8 cellular contexts compared by ENCODE assay signal in genomic region chr10:74150151-74151056, GRCh38. TPM values are rescaled to one million over a fixed set of nuclear protein-coding genes. Genes with fewer than 3 reads are reported as not detected.
DNase-seq lines count a peak whose midpoint lies in the region; ATAC-seq and TF ChIP-seq lines count a peak whose summit lies in the region.

A gene with protein sequence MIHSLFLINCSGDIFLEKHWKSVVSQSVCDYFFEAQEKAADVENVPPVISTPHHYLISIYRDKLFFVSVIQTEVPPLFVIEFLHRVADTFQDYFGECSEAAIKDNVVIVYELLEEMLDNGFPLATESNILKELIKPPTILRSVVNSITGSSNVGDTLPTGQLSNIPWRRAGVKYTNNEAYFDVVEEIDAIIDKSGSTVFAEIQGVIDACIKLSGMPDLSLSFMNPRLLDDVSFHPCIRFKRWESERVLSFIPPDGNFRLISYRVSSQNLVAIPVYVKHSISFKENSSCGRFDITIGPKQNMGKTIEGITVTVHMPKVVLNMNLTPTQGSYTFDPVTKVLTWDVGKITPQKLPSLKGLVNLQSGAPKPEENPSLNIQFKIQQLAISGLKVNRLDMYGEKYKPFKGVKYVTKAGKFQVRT (minus strand): TSS chr10:74150828. CDS start chr10:74138379, 12,449 bp downstream.

- intact Hi-C loops in left cardiac atrium (cut with DNase I), result loop anchor here in 1 of 2 donors (10.0 kb wide), 1 partner anchor 64 kb away; no protein-coding TSS in a partner anchor
- intact Hi-C loops in vagina (cut with DNase I), result loop anchor here (1.0 kb wide), 1 partner anchor 25 kb away; no protein-coding TSS in a partner anchor

- H3K27me3 ChIP-seq in rectal smooth muscle tissue (ENCODE audit: control insufficient read depth, insufficient read depth, low read length) (no peaks in the 10 kb centered on the region), vagina (no peaks in the 10 kb centered on the region)

- H3K27ac ChIP-seq in rectal smooth muscle tissue (ENCODE audit: low read depth, low read length), result peak within 1 kb of the TSS; percentile 84
- peak within 1 kb of the TSS; percentile 82 for H3K27ac ChIP-seq in vagina

- no peaks in the 10 kb centered on the region for H3K9me3 ChIP-seq in vagina

- H3K36me3 Mint-ChIP-seq in activated naive CD8-positive, alpha-beta T cell, result peaks cover 13% of the 10 kb centered on the region

- H3K27me3 Mint-ChIP-seq in activated naive CD8-positive, alpha-beta T cell, result no peaks in the 10 kb centered on the region

- no peaks in the 10 kb centered on the region for H3K36me3 ChIP-seq in rectal smooth muscle tissue (ENCODE audit: control insufficient read depth, insufficient read depth, low read length)
- H3K36me3 ChIP-seq in vagina, result no peaks in the 10 kb centered on the region

- H3K27ac Mint-ChIP-seq in activated naive CD8-positive, alpha-beta T cell, result peak within 1 kb of the TSS; percentile 78

- no peaks in the 10 kb centered on the region for H3K9me3 Mint-ChIP-seq in activated naive CD8-positive, alpha-beta T cell (ENCODE audit: low read depth)

- H3K4me1 ChIP-seq in rectal smooth muscle tissue (ENCODE audit: control insufficient read depth, insufficient read depth, low read length) (peaks cover 25% of the 10 kb centered on the region), vagina (peaks cover 57% of the 10 kb centered on the region)

- H3K4me3 Mint-ChIP-seq in activated naive CD8-positive, alpha-beta T cell, result no peak within 1 kb of the TSS

- ATAC-seq in SK-N-SH treated with all-trans-retinoic acid at 6 μM for 48 hours (peak; percentile 69), left cardiac atrium (peak; percentile 67 to 75)

- peak within 1 kb of the TSS; percentile 96 for H3K4me3 ChIP-seq in rectal smooth muscle tissue (ENCODE audit: low read length)
- H3K4me3 ChIP-seq in vagina, result peak within 1 kb of the TSS; percentile 68 to 88

- DNase-seq in DMS114 treated with DMSO at 0.1 percent for 48 hours (lab: John Stamatoyannopoulos, UW; ENCODE audit: unreplicated experiment) (peak; percentile 46), GM20000 (ENCODE audit: low spot score) (peak; percentile 85), HT-29 (ENCODE audit: low spot score) (no peak), left cardiac atrium (peak; percentile 88), vagina (ENCODE audit: extremely low spot score in 2 of 2) (peak in 1 of 2 donors; percentile 90)

- no peak for TF ChIP-seq POLR2A in vagina (IDR thresholded peaks at IDR 0.05)

- H3K4me1 Mint-ChIP-seq in activated naive CD8-positive, alpha-beta T cell (ENCODE audit: low read depth), result peaks cover 46% of the 10 kb centered on the region

- TF ChIP-seq CTCF in GM20000 (IDR thresholded peaks at IDR 0.05; ENCODE audit: extremely low read depth, missing control alignments) (no peak), vagina (IDR thresholded peaks at IDR 0.05) (no peak)

- peak within 1 kb of the TSS; percentile 89 for H3K9ac ChIP-seq in rectal smooth muscle tissue (ENCODE audit: low read length)

TF ChIP-seq in SK-N-SH treated with all-trans-retinoic acid at 6 μM for 48 hours, 23 proteins besides CTCF, POLR2A, EP300 and RAD21:
- TF ChIP-seq ISL1 (CRISPR knock-in tag; IDR thresholded peaks at IDR 0.05) (no peak), RARB (CRISPR knock-in tag; IDR thresholded peaks at IDR 0.05) (no peak), CSDC2 (CRISPR knock-in tag; IDR thresholded peaks at IDR 0.05) (no peak), BACH2 (CRISPR knock-in tag; IDR thresholded peaks at IDR 0.05; ENCODE audit: borderline replicate concordance) (no peak), ZC3H10 (CRISPR knock-in tag; IDR thresholded peaks at IDR 0.05) (no peak), TSHZ2 (CRISPR knock-in tag; IDR thresholded peaks at IDR 0.05) (no peak), TOX (CRISPR knock-in tag; IDR thresholded peaks at IDR 0.05; ENCODE audit: borderline replicate concordance) (no peak)

RNA-seq across cellular contexts. Expression of the gene that starts here (rescaled TPM):
- total RNA-seq in HT-29 (2014; rRNA removed; shearing (Covaris generic)), result 16.2 and 18.9 TPM in 2 replicates
- total RNA-seq in left cardiac atrium, result 10 to 100 TPM; 26.3 to 28.9 TPM
- total RNA-seq in vagina, result 19.6 TPM
